ENCODE assay signal across 24 cellular contexts in genomic region chr3:120820748-120821147, GRCh38.
DNase-seq lines count a peak whose midpoint lies in the region; ATAC-seq, FAIRE-seq and TF ChIP-seq lines count a peak whose summit lies in the region.
"Had no signal": no experiment of that assay in that cellular context is flagged by ENCODE, and none has a peak within 500 bp of the region (broad histone marks: within the 10 kb centered on the region; RNA-seq: fewer than 3 reads in every experiment).

No MANE protein-coding gene starts in this region.

- TF ChIP-seq RAD21 in K562 (CRISPR knock-in tag; conservative IDR thresholded peaks at IDR 0.05 in 1 of 2, IDR thresholded peaks at IDR 0.05 in 1 of 2), result no peak

- TF ChIP-seq CTCF in GM23338 (conservative IDR thresholded peaks at IDR 0.05; ENCODE audit: low read depth in 2 of 2) (no peak), K562 (IDR thresholded peaks at IDR 0.05 in 2 of 3, conservative IDR thresholded peaks at IDR 0.05 in 1 of 3; ENCODE audit: insufficient read depth in 2 of 3, low read depth in 1 of 3, low read length in 3 of 3) (no peak)

- H3K9me2 ChIP-seq in GM23338 (ENCODE audit: insufficient read depth), result no peaks in the 10 kb centered on the region

- H3K4me1 Mint-ChIP-seq in GM23338, result peaks cover 9% of the 10 kb centered on the region
- no peaks in the 10 kb centered on the region for H3K4me1 Mint-ChIP-seq in naive thymus-derived CD4-positive, alpha-beta T cell
- H3K4me1 Mint-ChIP-seq: B cell, CD14-positive monocyte had no signal

- H3K36me3 Mint-ChIP-seq in GM23338 (ENCODE audit: low read depth), result no peaks in the 10 kb centered on the region
- no peaks in the 10 kb centered on the region for H3K36me3 Mint-ChIP-seq in naive thymus-derived CD4-positive, alpha-beta T cell
- H3K36me3 Mint-ChIP-seq: CD14-positive monocyte had no signal

- TF ChIP-seq EP300 in K562 (IDR thresholded peaks at IDR 0.05; ENCODE audit: low read length), result no peak

- peaks cover 6% of the 10 kb centered on the region for H3K27me3 Mint-ChIP-seq in GM23338 (ENCODE audit: insufficient read depth, low read depth, poor library complexity)
- peaks cover 8 to 16% (median 15%) of the 10 kb centered on the region in 5 donors for H3K27me3 Mint-ChIP-seq in naive thymus-derived CD4-positive, alpha-beta T cell

- no TSS peak for BruUV-seq in K562 (replicated peaks; lab: Mats Ljungman, UMichigan)

- H3K27me3 ChIP-seq in GM23338 (ENCODE audit: insufficient read depth), result no peaks in the 10 kb centered on the region
- no peaks in the 10 kb centered on the region for H3K27me3 ChIP-seq in K562 (ENCODE audit: control insufficient read depth in 2 of 2, insufficient read depth in 2 of 2, low read length in 2 of 2)
- no peaks in the 10 kb centered on the region for H3K27me3 ChIP-seq in small intestine (ENCODE audit: control insufficient read depth in 2 of 2, insufficient read depth in 2 of 2, low read length in 2 of 2)
- H3K27me3 ChIP-seq in naive thymus-derived CD4-positive, alpha-beta T cell (ENCODE audit: control insufficient read depth in 2 of 2, insufficient read depth in 2 of 2, low read length in 2 of 2), result no peaks in the 10 kb centered on the region
- H3K27me3 ChIP-seq: SJCRH30 had no signal

- no peak for DNase-seq in GM23338 (ENCODE audit: low spot score)
- DNase-seq in K562 (ENCODE audit: extremely low read depth in 1 of 4, low spot score in 3 of 4), result no peak
- DNase-seq in left kidney (ENCODE audit: low read depth, low spot score), result peak; percentile 66
- peak; percentile 91 for DNase-seq in small intestine
- DNase-seq in frontal cortex (ENCODE audit: low spot score in 2 of 2), result no peak
- no peak for DNase-seq in naive thymus-derived CD4-positive, alpha-beta T cell
- DNase-seq in NCI-H2227 (lab: John Stamatoyannopoulos, UW; ENCODE audit: unreplicated experiment), result no peak
- no peak for DNase-seq in effector CD4-positive, alpha-beta T cell
- DNase-seq: DMS79 treated with DMSO at 0.1 percent for 48 hours, GOT3, HCEC 1CT, MM.1S, NCI-H1092, NCI-H1436, NCI-H187 treated with DMSO at 0.1 percent for 48 hours, NCI-H2107, NCI-H2227 treated with DMSO at 0.1 percent for 48 hours, NCI-H510A, NCI-H82, SJCRH30 had no signal

- no peak for ATAC-seq in GM23338
- no peak for ATAC-seq in K562
- no peak for ATAC-seq in naive thymus-derived CD4-positive, alpha-beta T cell
- ATAC-seq: A549 had no signal

- no peaks in the 10 kb centered on the region for H3K9me3 Mint-ChIP-seq in GM23338
- no peaks in the 10 kb centered on the region for H3K9me3 Mint-ChIP-seq in naive thymus-derived CD4-positive, alpha-beta T cell
- H3K9me3 Mint-ChIP-seq: CD14-positive monocyte had no signal

- no peak overlapping the region for H3K27ac ChIP-seq in GM23338 (ENCODE audit: low read depth)
- no peak overlapping the region for H3K27ac ChIP-seq in K562 (ENCODE audit: extremely low read depth, low read depth, low read length)
- no peak overlapping the region for H3K27ac ChIP-seq in small intestine (ENCODE audit: low read depth in 1 of 2, low read length in 1 of 2)
- H3K27ac ChIP-seq in naive thymus-derived CD4-positive, alpha-beta T cell (ENCODE audit: low read depth, low read length), result no peak overlapping the region
- H3K27ac ChIP-seq: A549, SJCRH30 had no signal

- H3K4me3 ChIP-seq in GM23338 (no peak overlapping the region), K562 (no peak overlapping the region), small intestine (ENCODE audit: low read depth in 1 of 2, low read length in 2 of 2) (no peak overlapping the region)
- no peak overlapping the region for H3K4me3 ChIP-seq in naive thymus-derived CD4-positive, alpha-beta T cell (ENCODE audit: low read length)
- H3K4me3 ChIP-seq: A549, SJCRH30 had no signal

- H2AFZ ChIP-seq in GM23338 (peak overlapping the region; percentile 52; the same call in 1 of the 2 replicates), K562 (ENCODE audit: low read depth, low read length) (no peak overlapping the region)

- intact Hi-C loops in K562 (cut with micrococcal nuclease), result no loop called here
- intact Hi-C loops in naive thymus-derived CD4-positive, alpha-beta T cell (cut with micrococcal nuclease), result no loop called here

- no peak for TF ChIP-seq POLR2A in K562 (conservative IDR thresholded peaks at IDR 0.05)

- H3F3A ChIP-seq in GM23338 (replicated peaks; ENCODE audit: low read depth), result no peaks in the 10 kb centered on the region

- H4K20me1 ChIP-seq in GM23338 (replicated peaks; ENCODE audit: insufficient read depth) (no peaks in the 10 kb centered on the region), K562 (replicated peaks; ENCODE audit: control insufficient read depth, insufficient read depth, low read length) (no peaks in the 10 kb centered on the region)

- H3K79me2 ChIP-seq in GM23338 (replicated peaks; ENCODE audit: insufficient read depth) (no peaks in the 10 kb centered on the region), K562 (ENCODE audit: control insufficient read depth, insufficient read depth, low read length) (no peaks in the 10 kb centered on the region)

- no peaks in the 10 kb centered on the region for H3K9me1 ChIP-seq in K562 (ENCODE audit: control insufficient read depth, insufficient read depth, low read length)

- H3K27ac Mint-ChIP-seq in GM23338, result no peak overlapping the region
- H3K27ac Mint-ChIP-seq in naive thymus-derived CD4-positive, alpha-beta T cell, result no peak overlapping the region
- H3K27ac Mint-ChIP-seq: B cell, CD14-positive monocyte had no signal

- H3K4me2 ChIP-seq in GM23338 (no peak overlapping the region), K562 (ENCODE audit: insufficient read depth, low read length) (no peak overlapping the region)
- H3K4me2 ChIP-seq: A549 had no signal

- in situ Hi-C loops in K562 (cut with MboI), result no loop called here

- FAIRE-seq in K562 (lab: Jason Lieb, UNC) (no peak), small intestine (lab: Jason Lieb, UNC) (no peak), frontal cortex (lab: Jason Lieb, UNC) (no peak)
- FAIRE-seq: A549, RCC 7860 had no signal

- H3K36me3 ChIP-seq in GM23338 (ENCODE audit: insufficient read depth) (no peaks in the 10 kb centered on the region), K562 (ENCODE audit: control insufficient read depth, insufficient read depth, low read length) (no peaks in the 10 kb centered on the region), small intestine (ENCODE audit: control insufficient read depth in 2 of 2, insufficient read depth in 2 of 2, low read length in 2 of 2) (no peaks in the 10 kb centered on the region)
- no peaks in the 10 kb centered on the region for H3K36me3 ChIP-seq in naive thymus-derived CD4-positive, alpha-beta T cell (ENCODE audit: control insufficient read depth in 2 of 3, insufficient read depth in 3 of 3, low read length in 3 of 3)
- H3K36me3 ChIP-seq: SJCRH30 had no signal

- POLR2A ChIA-PET in K562 (lab: Yijun Ruan, JAX), result no interaction called here
- POLR2A ChIA-PET in naive thymus-derived CD4-positive, alpha-beta T cell (lab: Charles Lee), result no interaction called here

- H3K4me3 Mint-ChIP-seq in GM23338, result no peak overlapping the region
- H3K4me3 Mint-ChIP-seq in naive thymus-derived CD4-positive, alpha-beta T cell, result no peak overlapping the region
- H3K4me3 Mint-ChIP-seq: B cell, CD14-positive monocyte had no signal

- H3K9ac ChIP-seq in K562 (ENCODE audit: insufficient read depth in 1 of 2, low read depth in 2 of 2, low read length in 2 of 2), result no peak overlapping the region

- 0% methylated on average over 3 of the region's 3 CpGs for WGBS in K562 (ENCODE audit: insufficient coverage, low coverage, missing lambda C conversion rate)
- WGBS in small intestine, 3 donors, result 20 to 42% (median 42%) methylated on average over 3 of the region's 3 CpGs

- H3K4me1 ChIP-seq in GM23338 (ENCODE audit: insufficient read depth), result no peaks in the 10 kb centered on the region; the same call in 1 of the 2 replicates
- H3K4me1 ChIP-seq in K562 (replicated peaks in 1 of 2; ENCODE audit: control insufficient read depth in 2 of 2, insufficient read depth in 2 of 2, low read length in 2 of 2), result no peaks in the 10 kb centered on the region
- H3K4me1 ChIP-seq in small intestine (ENCODE audit: control insufficient read depth in 2 of 2, insufficient read depth in 1 of 2, low read depth in 1 of 2, low read length in 1 of 2), result peaks cover 0 to 3% of the 10 kb centered on the region in 2 donors
- no peaks in the 10 kb centered on the region for H3K4me1 ChIP-seq in naive thymus-derived CD4-positive, alpha-beta T cell (ENCODE audit: control insufficient read depth in 2 of 2, insufficient read depth in 2 of 2, low read length in 2 of 2)
- H3K4me1 ChIP-seq: A549, SJCRH30 had no signal

- CTCF ChIA-PET in K562 (lab: Yijun Ruan, JAX; ENCODE audit: low intra/inter-chr PET ratio), result no interaction called here
- CTCF ChIA-PET in naive thymus-derived CD4-positive, alpha-beta T cell (lab: Charles Lee), result interaction anchor here (0.6 kb wide), 1 partner anchor 500 kb away, joined by 5 read pairs; no protein-coding TSS in a partner anchor

- H3K9me3 ChIP-seq in K562 (replicated peaks; ENCODE audit: control insufficient read depth, insufficient read depth, low read depth, low read length) (no peaks in the 10 kb centered on the region), small intestine (ENCODE audit: control insufficient read depth, low read depth) (no peaks in the 10 kb centered on the region)
- no peaks in the 10 kb centered on the region for H3K9me3 ChIP-seq in naive thymus-derived CD4-positive, alpha-beta T cell (ENCODE audit: control insufficient read depth in 2 of 3, low read length in 3 of 3)
- H3K9me3 ChIP-seq: A549, SJCRH30 had no signal

TF ChIP-seq in K562, 482 proteins besides CTCF, POLR2A, EP300 and RAD21:
- TF ChIP-seq GTF2E2 (tag; IDR thresholded peaks at IDR 0.05), result no peak
- peak; percentile 11; the same call in 1 of the 2 replicates for TF ChIP-seq RFX1 (IDR thresholded peaks at IDR 0.05)
- TF ChIP-seq, protein P1, sequence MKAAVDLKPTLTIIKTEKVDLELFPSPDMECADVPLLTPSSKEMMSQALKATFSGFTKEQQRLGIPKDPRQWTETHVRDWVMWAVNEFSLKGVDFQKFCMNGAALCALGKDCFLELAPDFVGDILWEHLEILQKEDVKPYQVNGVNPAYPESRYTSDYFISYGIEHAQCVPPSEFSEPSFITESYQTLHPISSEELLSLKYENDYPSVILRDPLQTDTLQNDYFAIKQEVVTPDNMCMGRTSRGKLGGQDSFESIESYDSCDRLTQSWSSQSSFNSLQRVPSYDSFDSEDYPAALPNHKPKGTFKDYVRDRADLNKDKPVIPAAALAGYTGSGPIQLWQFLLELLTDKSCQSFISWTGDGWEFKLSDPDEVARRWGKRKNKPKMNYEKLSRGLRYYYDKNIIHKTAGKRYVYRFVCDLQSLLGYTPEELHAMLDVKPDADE (conservative IDR thresholded peaks at IDR 0.05; ENCODE audit: control insufficient read depth, low read depth, low read length), result no peak

Comparison
In these comparisons a context has a peak if more than half of its experiments do, and no peak if none do; other contexts are left out.
1. DNase-seq: peak in left kidney (single experiment) and small intestine (single experiment); none in GM23338 (single experiment), K562 (0 of 4), frontal cortex (0 of 2), naive thymus-derived CD4-positive, alpha-beta T cell (0 of 9), NCI-H2227 (single experiment) and effector CD4-positive, alpha-beta T cell (single experiment).